ENCODE assay signal across 8 cellular contexts in the genomic region with DNA sequence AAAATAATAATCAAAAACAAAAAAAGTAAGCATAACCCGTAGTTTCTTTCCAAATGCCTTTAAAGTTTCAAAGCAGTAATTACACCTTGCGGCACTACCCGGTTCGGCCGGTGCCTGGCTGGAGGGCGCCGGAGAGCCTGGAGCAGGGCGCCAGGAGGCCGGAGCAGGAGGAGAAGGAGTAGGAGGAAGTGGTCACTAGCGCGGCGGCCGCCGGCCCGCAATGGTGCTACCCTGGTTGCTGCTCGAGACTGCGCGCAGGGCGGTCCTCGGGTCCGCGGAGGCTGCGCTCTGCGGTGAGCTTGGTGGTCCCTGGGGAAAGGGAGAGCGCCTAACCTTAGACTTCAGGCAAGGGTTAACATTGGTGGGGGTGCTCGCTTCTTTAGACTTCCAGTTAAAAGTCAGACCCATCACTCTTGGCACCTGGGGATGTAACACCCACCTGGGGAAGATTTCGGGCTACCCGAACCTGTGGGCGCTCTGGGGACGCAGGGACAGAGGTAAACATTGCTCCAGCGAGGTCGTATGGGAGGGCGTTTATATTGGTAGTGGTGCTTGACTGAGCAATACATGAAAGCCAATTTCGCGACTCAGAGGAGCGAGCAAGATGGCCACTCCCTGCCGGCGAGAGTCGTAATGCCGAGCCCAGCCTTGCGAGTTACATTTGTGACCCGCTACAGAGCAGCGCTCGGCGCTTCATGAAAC. TPM values are rescaled to one million over a fixed set of nuclear protein-coding genes. Genes with fewer than 3 reads are reported as not detected.
DNase-seq lines count a peak whose midpoint lies in the region; ATAC-seq and TF ChIP-seq lines count a peak whose summit lies in the region.

No MANE protein-coding gene starts in this region.

- H3K27me3 Mint-ChIP-seq in T-helper 17 cell, result no peaks in the 10 kb centered on the region

- H3K27ac Mint-ChIP-seq in T-helper 17 cell, result peak overlapping the region; percentile 95

- WGBS in psoas muscle, 3 donors, result 1% methylated on average over 44 to 45 of the region's 45 CpGs
- 0% methylated on average over 45 of the region's 45 CpGs for WGBS in aorta, 2 donors

- H3K27me3 ChIP-seq in left ventricle myocardium inferior (ENCODE audit: low read depth) (no peaks in the 10 kb centered on the region), psoas muscle (ENCODE audit: insufficient read depth in 3 of 3, low read length in 2 of 3) (no peaks in the 10 kb centered on the region), aorta (ENCODE audit: control insufficient read depth in 1 of 2, insufficient read depth in 2 of 2, low read length in 1 of 2) (no peaks in the 10 kb centered on the region)

- H3K4me3 ChIP-seq in left ventricle myocardium inferior, result peak overlapping the region; percentile 81
- peak overlapping the region; percentile 84 for H3K4me3 ChIP-seq in psoas muscle
- H3K4me3 ChIP-seq in aorta (ENCODE audit: low read length in 2 of 2), result peak overlapping the region; percentile 74 to 76

- H3K36me3 ChIP-seq in left ventricle myocardium inferior (peaks cover under 1% of the 10 kb centered on the region), psoas muscle (ENCODE audit: insufficient read depth in 1 of 2, low read depth in 1 of 2) (peaks cover 0 to 7% of the 10 kb centered on the region in 2 donors), aorta (ENCODE audit: control insufficient read depth in 1 of 2, insufficient read depth in 2 of 2, low read length in 1 of 2) (no peaks in the 10 kb centered on the region)

- ATAC-seq in GM18502 (IDR thresholded peaks at IDR 0.05; ENCODE audit: poor library complexity, unreplicated experiment) (peak; percentile 96), HG02885 (IDR thresholded peaks at IDR 0.05; ENCODE audit: poor library complexity, unreplicated experiment) (peak; percentile 96), T-helper 17 cell (peak; percentile 95), psoas muscle (peak; percentile 93 to 96 (median 94)), aorta (ENCODE audit: low FRiP score) (peak; percentile 98)

- H3K9me3 ChIP-seq in T-helper 17 cell (ENCODE audit: control insufficient read depth, low read length, poor library complexity, severe bottlenecking) (no peaks in the 10 kb centered on the region), left ventricle myocardium inferior (replicated peaks) (no peaks in the 10 kb centered on the region), psoas muscle (no peaks in the 10 kb centered on the region), aorta (ENCODE audit: control insufficient read depth, low read length) (no peaks in the 10 kb centered on the region)

- H3K36me3 Mint-ChIP-seq in T-helper 17 cell (ENCODE audit: low read depth), result peaks cover 1% of the 10 kb centered on the region

- peaks cover 22% of the 10 kb centered on the region for H3K4me1 Mint-ChIP-seq in T-helper 17 cell

- intact Hi-C loops in left ventricle myocardium inferior (cut with micrococcal nuclease), result no loop called here
- intact Hi-C loops in psoas muscle (cut with DNase I), result loop anchor here (1.0 to 5.0 kb wide), 2 partner anchors 46 to 47 kb away; a partner anchor contains a TSS
- intact Hi-C loops in aorta (cut with DNase I), result loop anchor here (5.0 kb wide), 1 partner anchor 46 kb away; a partner anchor contains a TSS

- peak overlapping the region; percentile 91 for H3K27ac ChIP-seq in left ventricle myocardium inferior (replicated peaks)
- H3K27ac ChIP-seq in psoas muscle, result peak overlapping the region; percentile 90
- peak overlapping the region; percentile 54 to 85 for H3K27ac ChIP-seq in aorta (ENCODE audit: low read depth in 1 of 2, low read length in 2 of 2)

- DNase-seq in NCI-H1694 (lab: John Stamatoyannopoulos, UW) (peak; percentile 36), T-helper 17 cell (peak; percentile 48 to 64 (median 51)), amygdala (lab: John Stamatoyannopoulos, UW) (peak; percentile 5 to 82 (median 69)), left ventricle myocardium inferior (peak; percentile 87), psoas muscle (peak; percentile 80 to 91), aorta (peak; percentile 90 to 93)

- peak overlapping the region; percentile 97 for H3K4me3 Mint-ChIP-seq in T-helper 17 cell

- TF ChIP-seq CTCF in left ventricle myocardium inferior (IDR thresholded peaks at IDR 0.05; ENCODE audit: borderline replicate concordance) (peak; percentile 97), psoas muscle (IDR thresholded peaks at IDR 0.05) (peak; percentile 87)

- H3K4me1 ChIP-seq in left ventricle myocardium inferior (peaks cover 25% of the 10 kb centered on the region), psoas muscle (peaks cover 9% of the 10 kb centered on the region), aorta (ENCODE audit: control insufficient read depth in 1 of 2, insufficient read depth in 2 of 2, low read length in 2 of 2) (no peaks in the 10 kb centered on the region)

RNA-seq across cellular contexts. Expression of a gene that starts 5.8 kb away (rescaled TPM):
- total RNA-seq in T-helper 17 cell, result 1 to 10 TPM; 8.3 to 9.2 TPM
- 13.4 TPM for total RNA-seq in left ventricle myocardium inferior
- 10 to 100 TPM in 2 of 4 donors, 1 to 10 TPM in 2; 6.4 to 11.9 (median 9.7) TPM for total RNA-seq in psoas muscle
- polyA plus RNA-seq in psoas muscle, result 1 to 10 TPM; 3.7 to 8.7 (median 4.1) TPM
- 10 to 100 TPM; 17.6 to 18.2 TPM for total RNA-seq in aorta
- 1 to 10 TPM; 4.6 to 5.6 TPM for polyA plus RNA-seq in aorta

RNA-seq across cellular contexts. Expression of a gene that starts 47.5 kb away (rescaled TPM):
- total RNA-seq in T-helper 17 cell (10 to 100 TPM; 38.0 to 43.5 TPM), left ventricle myocardium inferior (15.1 TPM), psoas muscle (10 to 100 TPM; 15.2 to 24.5 (median 19.3) TPM), aorta (10 to 100 TPM; 37.2 to 40.4 TPM)
- polyA plus RNA-seq in psoas muscle (10 to 100 TPM; 12.4 to 21.4 (median 12.5) TPM), aorta (10 to 100 TPM; 24.4 to 38.2 TPM)

Comparison
In these comparisons a context has a peak if more than half of its experiments do, and no peak if none do; other contexts are left out.
1. Peak in every context shown above with its lines: DNase-seq, ATAC-seq, H3K4me3 ChIP-seq and H3K27ac ChIP-seq.
2. DNase-seq: peak in every context shown above with its lines; median percentile 92 in aorta; 87 in left ventricle myocardium inferior; 86 in psoas muscle; 69 in amygdala; 51 in T-helper 17 cell; 36 in NCI-H1694.